16 cellular contexts compared by ENCODE assay signal in the genomic region with DNA sequence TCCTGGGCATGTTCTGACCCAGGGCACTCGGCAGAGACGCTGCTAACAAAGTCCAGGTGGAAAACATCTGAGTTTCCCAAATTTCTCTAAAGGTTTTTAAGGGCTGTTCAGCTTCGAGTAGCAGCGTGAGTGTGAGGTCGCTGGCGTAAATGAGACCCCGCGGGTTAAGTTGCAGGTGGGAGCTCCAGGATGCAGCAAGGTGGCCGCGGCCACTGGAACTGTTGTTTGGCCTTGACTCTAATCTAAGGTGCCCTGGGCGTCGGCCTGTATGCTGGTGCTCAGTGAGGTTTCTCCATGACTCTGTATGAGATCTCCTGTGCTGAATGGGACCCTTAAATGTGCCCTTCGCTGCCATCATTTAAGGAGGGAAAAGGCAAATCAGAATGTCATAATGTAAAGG. TPM values are rescaled to one million over a fixed set of nuclear protein-coding genes. Genes with fewer than 3 reads are reported as not detected.
DNase-seq lines count a peak whose midpoint lies in the region; ATAC-seq, FAIRE-seq and TF ChIP-seq lines count a peak whose summit lies in the region.
"Had no signal": no experiment of that assay in that cellular context is flagged by ENCODE, and none has a peak within 500 bp of the region (broad histone marks: within the 10 kb centered on the region; RNA-seq: fewer than 3 reads in every experiment).

No MANE protein-coding gene starts in this region.

- POLR2A ChIA-PET in CD4-positive, alpha-beta memory T cell (lab: Charles Lee; ENCODE audit: partially characterized antibody): no interaction called here

- peaks cover 48% of the 10 kb centered on the region for H3K4me1 ChIP-seq in CD4-positive, alpha-beta memory T cell (ENCODE audit: insufficient read depth, low read length)
- H3K4me1 ChIP-seq in endodermal cell (ENCODE audit: control insufficient read depth, insufficient read depth, low read length): no peaks in the 10 kb centered on the region

- no peak overlapping the region for H3K27ac ChIP-seq in CD4-positive, alpha-beta memory T cell (ENCODE audit: low read depth, low read length)
- H3K27ac ChIP-seq in endodermal cell (ENCODE audit: low read depth, low read length): no peak overlapping the region
- H3K27ac ChIP-seq: BLaER1 treated with 17β-estradiol and CSF1 and Interleukin-3, amounts not matched to agents 10 nM and 100 nM; KMS-11 had no signal

- peak; percentile 38 for DNase-seq in activated CD8-positive, alpha-beta memory T cell treated with anti-CD3 and anti-CD28 coated beads for 24 hours
- no peak for DNase-seq in activated CD8-positive, alpha-beta memory T cell treated with anti-CD3 and anti-CD28 coated beads, Interleukin-2, amount 50 U/mL, for 4 hours
- no peak for DNase-seq in CD4-positive, alpha-beta memory T cell
- DNase-seq in endodermal cell (peak; percentile 35), RCC 7860 (ENCODE audit: low spot score) (no peak)
- DNase-seq in stimulated activated effector memory CD8-positive, alpha-beta T cell treated with anti-CD3 and anti-CD28 coated beads, Interleukin-12 subunit alpha, Interleukin-12 subunit beta, amount 100 ng/mL, for 72 hours (ENCODE audit: low spot score in 2 of 2): no peak
- DNase-seq: NCI-H1436, NCI-H2029 treated with DMSO at 0.1 percent for 48 hours, NCI-H510A treated with DMSO at 0.1 percent for 48 hours had no signal

- FAIRE-seq in RCC 7860 (lab: Jason Lieb, UNC): no peak
- FAIRE-seq: A204.1, GM12892, H54, HepG2 had no signal

- no peaks in the 10 kb centered on the region for H3K9me3 ChIP-seq in CD4-positive, alpha-beta memory T cell (ENCODE audit: control insufficient read depth in 1 of 2, low read length in 2 of 2)
- H3K9me3 ChIP-seq in endodermal cell (ENCODE audit: control insufficient read depth, low read length): no peaks in the 10 kb centered on the region
- H3K9me3 ChIP-seq: BLaER1 treated with 17β-estradiol and CSF1 and Interleukin-3, amounts not matched to agents 10 nM and 100 nM had no signal

- peaks cover 45 to 77% (median 59%) of the 10 kb centered on the region in 4 donors for H3K4me1 Mint-ChIP-seq in CD4-positive, alpha-beta memory T cell
- no peaks in the 10 kb centered on the region for H3K4me1 Mint-ChIP-seq in endodermal cell
- peaks cover 65% of the 10 kb centered on the region for H3K4me1 Mint-ChIP-seq in stimulated activated effector memory CD8-positive, alpha-beta T cell treated with anti-CD3 and anti-CD28 coated beads, Interleukin-12 subunit alpha, Interleukin-12 subunit beta, amount 100 ng/mL, for 72 hours

- peaks cover 38 to 65% of the 10 kb centered on the region in 2 donors for H3K36me3 Mint-ChIP-seq in CD4-positive, alpha-beta memory T cell
- H3K36me3 Mint-ChIP-seq in endodermal cell (ENCODE audit: low read depth): peaks cover 23% of the 10 kb centered on the region
- peaks cover 24% of the 10 kb centered on the region for H3K36me3 Mint-ChIP-seq in stimulated activated effector memory CD8-positive, alpha-beta T cell treated with anti-CD3 and anti-CD28 coated beads, Interleukin-12 subunit alpha, Interleukin-12 subunit beta, amount 100 ng/mL, for 72 hours

- no peaks in the 10 kb centered on the region for H3K27me3 Mint-ChIP-seq in CD4-positive, alpha-beta memory T cell
- H3K27me3 Mint-ChIP-seq in endodermal cell (ENCODE audit: insufficient read depth): no peaks in the 10 kb centered on the region

- H3K36me3 ChIP-seq in CD4-positive, alpha-beta memory T cell (ENCODE audit: insufficient read depth, low read length): peaks cover 27% of the 10 kb centered on the region
- H3K36me3 ChIP-seq in endodermal cell (ENCODE audit: control insufficient read depth, insufficient read depth, low read length): peaks cover 23% of the 10 kb centered on the region

- WGBS in endodermal cell (ENCODE audit: insufficient coverage in 1 of 2, insufficient read length in 1 of 2), 2 experiments: 91 to 94% methylated on average over 13 of the region's 13 CpGs

- no peak for TF ChIP-seq CTCF in endodermal cell (conservative IDR thresholded peaks at IDR 0.05)

- intact Hi-C loops in CD4-positive, alpha-beta memory T cell (cut with micrococcal nuclease): no loop called here

- CTCF ChIA-PET in CD4-positive, alpha-beta memory T cell (lab: Charles Lee; ENCODE audit: partially characterized antibody): interaction anchor here (1.0 to 5.5 kb wide), 2 partner anchors 155 to 272 kb away, joined by 3 to 20 read pairs; a partner anchor contains a TSS

- H3K9me3 Mint-ChIP-seq in CD4-positive, alpha-beta memory T cell: no peaks in the 10 kb centered on the region
- no peaks in the 10 kb centered on the region for H3K9me3 Mint-ChIP-seq in endodermal cell
- no peaks in the 10 kb centered on the region for H3K9me3 Mint-ChIP-seq in stimulated activated effector memory CD8-positive, alpha-beta T cell treated with anti-CD3 and anti-CD28 coated beads, Interleukin-12 subunit alpha, Interleukin-12 subunit beta, amount 100 ng/mL, for 72 hours

- ATAC-seq in stimulated activated effector memory CD8-positive, alpha-beta T cell treated with anti-CD3 and anti-CD28 coated beads, Interleukin-12 subunit alpha, Interleukin-12 subunit beta, amount 100 ng/mL, for 72 hours: no peak
- ATAC-seq in GM19452 (IDR thresholded peaks at IDR 0.05; ENCODE audit: unreplicated experiment): no peak
- ATAC-seq: HepG2 had no signal

- H3K4me3 ChIP-seq in CD4-positive, alpha-beta memory T cell (ENCODE audit: low read length in 2 of 2): no peak overlapping the region
- no peak overlapping the region for H3K4me3 ChIP-seq in endodermal cell (ENCODE audit: low read length)
- H3K4me3 ChIP-seq: BLaER1 treated with 17β-estradiol and CSF1 and Interleukin-3, amounts not matched to agents 10 nM and 100 nM had no signal

- H3K4me3 Mint-ChIP-seq in CD4-positive, alpha-beta memory T cell: no peak overlapping the region
- no peak overlapping the region for H3K4me3 Mint-ChIP-seq in endodermal cell
- no peak overlapping the region for H3K4me3 Mint-ChIP-seq in stimulated activated effector memory CD8-positive, alpha-beta T cell treated with anti-CD3 and anti-CD28 coated beads, Interleukin-12 subunit alpha, Interleukin-12 subunit beta, amount 100 ng/mL, for 72 hours

- no peaks in the 10 kb centered on the region for H3K27me3 ChIP-seq in CD4-positive, alpha-beta memory T cell (ENCODE audit: insufficient read depth, low read length)
- H3K27me3 ChIP-seq in endodermal cell (ENCODE audit: control insufficient read depth, insufficient read depth, low read length, poor library complexity, severe bottlenecking): no peaks in the 10 kb centered on the region
- H3K27me3 ChIP-seq: BLaER1 treated with 17β-estradiol and CSF1 and Interleukin-3, amounts not matched to agents 10 nM and 100 nM had no signal

- H3K27ac Mint-ChIP-seq in CD4-positive, alpha-beta memory T cell: peak overlapping the region; percentile 47 to 99 (median 78)
- H3K27ac Mint-ChIP-seq in endodermal cell: no peak overlapping the region
- H3K27ac Mint-ChIP-seq in stimulated activated effector memory CD8-positive, alpha-beta T cell treated with anti-CD3 and anti-CD28 coated beads, Interleukin-12 subunit alpha, Interleukin-12 subunit beta, amount 100 ng/mL, for 72 hours: peak overlapping the region; percentile 75

- H3K9ac ChIP-seq in endodermal cell (ENCODE audit: extremely low read depth, low read length, poor library complexity, severe bottlenecking): no peak overlapping the region
- H3K9ac ChIP-seq: BLaER1 treated with 17β-estradiol and CSF1 and Interleukin-3, amounts not matched to agents 10 nM and 100 nM; KMS-11 had no signal

RNA-seq across cellular contexts. Expression of a gene that starts 50.7 kb away (rescaled TPM):
- total RNA-seq in CD4-positive, alpha-beta memory T cell: 10 to 100 TPM; 56.4 to 56.5 TPM
- polyA plus RNA-seq in CD4-positive, alpha-beta memory T cell: 10 to 100 TPM; 20.8 to 56.5 TPM
- total RNA-seq in endodermal cell: 10 to 100 TPM; 17.1 to 18.1 TPM
- polyA plus RNA-seq in endodermal cell (2013, experiment 1 of 2): 20.7 TPM
- polyA plus RNA-seq in endodermal cell (2013, experiment 2 of 2): 26.6 TPM

Comparison
In these comparisons a context has a peak if more than half of its experiments do, and no peak if none do; other contexts are left out.
1. DNase-seq: peak in activated CD8-positive, alpha-beta memory T cell treated with anti-CD3 and anti-CD28 coated beads for 24 hours (single experiment) and endodermal cell (single experiment); none in activated CD8-positive, alpha-beta memory T cell treated with anti-CD3 and anti-CD28 coated beads, Interleukin-2, amount 50 U/mL, for 4 hours (single experiment), CD4-positive, alpha-beta memory T cell (0 of 5), stimulated activated effector memory CD8-positive, alpha-beta T cell treated with anti-CD3 and anti-CD28 coated beads, Interleukin-12 subunit alpha, Interleukin-12 subunit beta, amount 100 ng/mL, for 72 hours (0 of 2) and RCC 7860 (single experiment).